In the genomic region with DNA sequence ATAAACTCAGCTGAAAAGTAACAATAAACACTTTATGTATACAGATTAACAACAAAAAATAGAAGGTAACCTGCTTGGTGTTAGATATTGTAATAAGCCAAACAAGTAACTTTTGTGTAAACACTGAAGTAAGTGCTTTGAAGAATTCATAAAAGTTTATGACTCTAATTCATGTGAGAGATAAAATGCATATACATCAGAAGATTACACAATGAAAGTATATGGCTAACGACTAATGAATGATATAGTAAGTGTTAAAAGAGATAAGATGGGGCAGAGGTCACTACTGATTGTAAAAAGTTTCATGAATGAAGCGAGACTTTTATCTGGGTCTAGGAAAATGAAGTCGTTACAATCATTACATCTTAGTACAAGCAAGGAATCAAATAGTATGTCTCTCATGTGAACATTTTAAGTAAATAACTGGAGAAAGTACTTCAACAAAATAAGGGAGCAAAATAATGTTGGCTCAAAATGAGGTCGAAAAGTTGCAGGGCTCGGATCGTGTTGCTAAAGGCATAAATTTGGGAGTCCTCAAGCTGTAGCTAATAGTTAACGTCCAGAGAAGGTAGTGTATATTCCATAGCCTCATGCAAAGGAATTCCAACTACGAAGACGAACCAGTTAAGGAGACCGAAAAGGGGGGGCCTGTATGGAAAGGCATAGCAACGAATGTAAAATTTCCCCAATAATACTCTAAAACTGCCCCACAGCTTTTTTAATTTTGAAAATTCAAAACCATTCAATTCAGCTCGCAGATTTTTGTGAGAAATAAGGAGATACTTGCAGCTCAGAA, we compare ENCODE assay signal across 8 cellular contexts. TPM values are rescaled to one million over a fixed set of nuclear protein-coding genes. Genes with fewer than 3 reads are reported as not detected.
DNase-seq lines count a peak whose midpoint lies in the region; ATAC-seq and TF ChIP-seq lines count a peak whose summit lies in the region.

No MANE protein-coding gene starts in this region.

- intact Hi-C loops in CD4-positive, alpha-beta memory T cell (cut with micrococcal nuclease): loop anchor here (10.0 kb wide), 4 partner anchors 155 to 825 kb away; a partner anchor contains a TSS
- intact Hi-C loops in dendritic cell treated with granulocyte-macrophage colony-stimulating factor and Interleukin-4, amounts not matched to agents 40 ng/mL and 50 ng/mL, for 4 days (cut with micrococcal nuclease): no loop called here
- intact Hi-C loops in naive thymus-derived CD4-positive, alpha-beta T cell (cut with micrococcal nuclease): loop anchor here (2.0 to 10.0 kb wide), 8 partner anchors 43 to 842 kb away; a partner anchor contains a TSS

- H3K36me3 ChIP-seq in CD4-positive, alpha-beta memory T cell (ENCODE audit: insufficient read depth, low read length): peaks cover under 1% of the 10 kb centered on the region
- H3K36me3 ChIP-seq in naive thymus-derived CD4-positive, alpha-beta T cell (ENCODE audit: control insufficient read depth in 2 of 3, insufficient read depth in 3 of 3, low read length in 3 of 3): peaks cover 1 to 14% (median 4%) of the 10 kb centered on the region in 3 experiments

- peak overlapping the region; percentile 89 for H3K27ac ChIP-seq in CD4-positive, alpha-beta memory T cell (ENCODE audit: low read depth, low read length)
- H3K27ac ChIP-seq in naive thymus-derived CD4-positive, alpha-beta T cell (ENCODE audit: low read depth, low read length): peak overlapping the region; percentile 93

- peaks cover 0 to 2% (median 0%) of the 10 kb centered on the region in 8 donors for H3K9me3 Mint-ChIP-seq in CD4-positive, alpha-beta memory T cell
- no peaks in the 10 kb centered on the region for H3K9me3 Mint-ChIP-seq in dendritic cell treated with granulocyte-macrophage colony-stimulating factor and Interleukin-4, amounts not matched to agents 40 ng/mL and 50 ng/mL, for 4 days
- peaks cover 0 to 2% (median 0%) of the 10 kb centered on the region in 11 donors for H3K9me3 Mint-ChIP-seq in naive thymus-derived CD4-positive, alpha-beta T cell

- peaks cover 5 to 16% of the 10 kb centered on the region in 2 donors for H3K36me3 Mint-ChIP-seq in CD4-positive, alpha-beta memory T cell
- peaks cover 22% of the 10 kb centered on the region for H3K36me3 Mint-ChIP-seq in dendritic cell treated with granulocyte-macrophage colony-stimulating factor and Interleukin-4, amounts not matched to agents 40 ng/mL and 50 ng/mL, for 4 days (ENCODE audit: low read depth)
- peaks cover 4 to 11% (median 5%) of the 10 kb centered on the region in 5 donors for H3K36me3 Mint-ChIP-seq in naive thymus-derived CD4-positive, alpha-beta T cell

- no peak for DNase-seq in CD4-positive, alpha-beta memory T cell
- no peak for DNase-seq in NB4 (ENCODE audit: low read depth)
- DNase-seq in naive thymus-derived CD4-positive, alpha-beta T cell: peak in 2 of 9 donors; percentile 1 to 5
- DNase-seq in NCI-H1930 (lab: John Stamatoyannopoulos, UW): no peak
- DNase-seq in germinal center (ENCODE audit: low spot score): no peak
- no peak for DNase-seq in NCI-H446 (lab: John Stamatoyannopoulos, UW)

- H3K4me1 Mint-ChIP-seq in CD4-positive, alpha-beta memory T cell: peaks cover 16 to 35% (median 27%) of the 10 kb centered on the region in 4 donors
- H3K4me1 Mint-ChIP-seq in dendritic cell treated with granulocyte-macrophage colony-stimulating factor and Interleukin-4, amounts not matched to agents 40 ng/mL and 50 ng/mL, for 4 days (ENCODE audit: low read depth): peaks cover 13% of the 10 kb centered on the region
- peaks cover 13 to 42% (median 23%) of the 10 kb centered on the region in 7 donors for H3K4me1 Mint-ChIP-seq in naive thymus-derived CD4-positive, alpha-beta T cell

- CTCF ChIA-PET in CD4-positive, alpha-beta memory T cell (lab: Charles Lee; ENCODE audit: partially characterized antibody): interaction anchor here (0.8 to 1.8 kb wide), 4 partner anchors 22 to 45 kb away, joined by 3 to 7 read pairs (median 4); no protein-coding TSS in a partner anchor
- CTCF ChIA-PET in naive thymus-derived CD4-positive, alpha-beta T cell (lab: Charles Lee): no interaction called here

- no peaks in the 10 kb centered on the region for H3K27me3 ChIP-seq in CD4-positive, alpha-beta memory T cell (ENCODE audit: insufficient read depth, low read length)
- no peaks in the 10 kb centered on the region for H3K27me3 ChIP-seq in naive thymus-derived CD4-positive, alpha-beta T cell (ENCODE audit: control insufficient read depth in 2 of 2, insufficient read depth in 2 of 2, low read length in 2 of 2)

- peaks cover 21% of the 10 kb centered on the region for H3K4me1 ChIP-seq in CD4-positive, alpha-beta memory T cell (ENCODE audit: insufficient read depth, low read length)
- H3K4me1 ChIP-seq in naive thymus-derived CD4-positive, alpha-beta T cell (ENCODE audit: control insufficient read depth in 2 of 2, insufficient read depth in 2 of 2, low read length in 2 of 2): peaks cover 12 to 13% of the 10 kb centered on the region in 2 donors

- TF ChIP-seq CTCF in NB4 (IDR thresholded peaks at IDR 0.05; ENCODE audit: low read depth, low read length): no peak

- peak overlapping the region; percentile 55 to 84 for H3K4me3 ChIP-seq in CD4-positive, alpha-beta memory T cell (ENCODE audit: low read length in 2 of 2)
- H3K4me3 ChIP-seq in NB4 (ENCODE audit: low read depth, low read length): peak overlapping the region; percentile 93
- H3K4me3 ChIP-seq in naive thymus-derived CD4-positive, alpha-beta T cell (ENCODE audit: low read length): peak overlapping the region; percentile 87

- no peaks in the 10 kb centered on the region for H3K9me3 ChIP-seq in CD4-positive, alpha-beta memory T cell (ENCODE audit: control insufficient read depth in 1 of 2, low read length in 2 of 2)
- no peaks in the 10 kb centered on the region for H3K9me3 ChIP-seq in naive thymus-derived CD4-positive, alpha-beta T cell (ENCODE audit: control insufficient read depth in 2 of 3, low read length in 3 of 3)

- peak overlapping the region; percentile 96 to 100 (median 100) for H3K4me3 Mint-ChIP-seq in CD4-positive, alpha-beta memory T cell
- peak overlapping the region; percentile 90 for H3K4me3 Mint-ChIP-seq in dendritic cell treated with granulocyte-macrophage colony-stimulating factor and Interleukin-4, amounts not matched to agents 40 ng/mL and 50 ng/mL, for 4 days
- H3K4me3 Mint-ChIP-seq in naive thymus-derived CD4-positive, alpha-beta T cell: peak overlapping the region; percentile 94 to 100 (median 98)

- POLR2A ChIA-PET in CD4-positive, alpha-beta memory T cell (lab: Charles Lee; ENCODE audit: partially characterized antibody): interaction anchor here (0.7 to 2.9 kb wide), 3 partner anchors 10 to 825 kb away, joined by 3 to 13 read pairs (median 3); a partner anchor contains a TSS
- POLR2A ChIA-PET in naive thymus-derived CD4-positive, alpha-beta T cell (lab: Charles Lee): interaction anchor here (0.8 kb wide), 1 partner anchor 840 kb away, joined by 3 read pairs; a partner anchor contains a TSS

- TF ChIP-seq POLR2A in NB4 (IDR thresholded peaks at IDR 0.05; ENCODE audit: extremely low read depth, insufficient read length): no peak

- H3K27me3 Mint-ChIP-seq in CD4-positive, alpha-beta memory T cell: no peaks in the 10 kb centered on the region
- H3K27me3 Mint-ChIP-seq in dendritic cell treated with granulocyte-macrophage colony-stimulating factor and Interleukin-4, amounts not matched to agents 40 ng/mL and 50 ng/mL, for 4 days: no peaks in the 10 kb centered on the region
- H3K27me3 Mint-ChIP-seq in naive thymus-derived CD4-positive, alpha-beta T cell: peaks cover 0 to 2% (median 0%) of the 10 kb centered on the region in 5 donors

- peak overlapping the region; percentile 98 to 100 (median 99) for H3K27ac Mint-ChIP-seq in CD4-positive, alpha-beta memory T cell
- peak overlapping the region; percentile 98 for H3K27ac Mint-ChIP-seq in dendritic cell treated with granulocyte-macrophage colony-stimulating factor and Interleukin-4, amounts not matched to agents 40 ng/mL and 50 ng/mL, for 4 days
- H3K27ac Mint-ChIP-seq in naive thymus-derived CD4-positive, alpha-beta T cell: peak overlapping the region; percentile 94 to 100 (median 99)

- ATAC-seq in naive thymus-derived CD4-positive, alpha-beta T cell: no peak
- no peak for ATAC-seq in HG03045 (IDR thresholded peaks at IDR 0.05; ENCODE audit: unreplicated experiment)

RNA-seq across cellular contexts. Expression of a gene that starts 1.0 kb away (rescaled TPM):
- total RNA-seq in CD4-positive, alpha-beta memory T cell: 100 to 1,000 TPM; 127 to 131 TPM
- 100 to 1,000 TPM; 144 to 178 TPM for polyA plus RNA-seq in CD4-positive, alpha-beta memory T cell
- 100 to 1,000 TPM in 3 of 5 experiments, 10 to 100 TPM in 2; 54.7 to 219 (median 116) TPM for total RNA-seq in naive thymus-derived CD4-positive, alpha-beta T cell
- polyA plus RNA-seq in naive thymus-derived CD4-positive, alpha-beta T cell: 100 to 1,000 TPM; 115 to 134 TPM
